In the genomic region with DNA sequence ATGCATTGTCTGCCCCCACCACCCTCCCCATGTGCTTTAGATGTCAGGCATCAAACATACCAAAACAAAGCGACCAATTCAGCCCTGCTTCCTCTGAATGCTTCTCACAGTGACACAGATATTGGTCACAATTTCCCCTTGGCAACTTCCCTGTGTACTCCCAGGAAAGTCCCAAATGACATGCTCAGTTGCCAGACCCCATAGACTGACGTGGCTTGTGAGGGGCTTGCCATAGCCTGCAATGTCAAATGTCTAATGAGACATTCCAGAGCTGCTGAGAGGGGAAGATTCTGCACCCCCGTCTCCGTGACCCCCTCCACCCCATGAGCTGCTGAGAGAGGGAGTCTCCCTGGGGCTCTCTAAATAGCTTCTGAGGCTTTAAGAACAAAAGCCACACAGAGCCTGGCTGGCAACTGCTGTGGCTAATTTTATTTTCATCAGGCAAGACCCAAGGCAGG, we compare ENCODE assay signal across 8 cellular contexts. TPM values are rescaled to one million over a fixed set of nuclear protein-coding genes. Genes with fewer than 3 reads are reported as not detected.
DNase-seq lines count a peak whose midpoint lies in the region; ATAC-seq and TF ChIP-seq lines count a peak whose summit lies in the region.

No MANE protein-coding gene starts in this region.

- no peak overlapping the region for H3K4me3 Mint-ChIP-seq in stimulated activated memory B cell treated with anti-CD40 and anti-IgM and Interleukin-4, amounts not matched to agents 10 μg/mL and 1 μg/mL and 100 μg/mL, for 72 hours
- H3K4me3 Mint-ChIP-seq in glutamatergic neuron (ENCODE audit: unreplicated experiment), result no peak overlapping the region

- DNase-seq in LHCN-M2 (ENCODE audit: low read depth) (peak; percentile 18), foreskin melanocyte (peak; percentile 98), HK-2 (ENCODE audit: unreplicated experiment) (no peak), GF-D8 (lab: John Stamatoyannopoulos, UW) (no peak), NAMALWA (ENCODE audit: low spot score) (no peak), glutamatergic neuron (no peak)

- H3K9me3 Mint-ChIP-seq in stimulated activated memory B cell treated with anti-CD40 and anti-IgM and Interleukin-4, amounts not matched to agents 10 μg/mL and 1 μg/mL and 100 μg/mL, for 72 hours, result peaks cover 7% of the 10 kb centered on the region
- H3K9me3 Mint-ChIP-seq in glutamatergic neuron (ENCODE audit: unreplicated experiment), result peaks cover 2% of the 10 kb centered on the region

- peaks cover 14% of the 10 kb centered on the region for H3K27me3 Mint-ChIP-seq in stimulated activated memory B cell treated with anti-CD40 and anti-IgM and Interleukin-4, amounts not matched to agents 10 μg/mL and 1 μg/mL and 100 μg/mL, for 72 hours
- no peaks in the 10 kb centered on the region for H3K27me3 Mint-ChIP-seq in glutamatergic neuron (ENCODE audit: unreplicated experiment)

- H3K4me1 Mint-ChIP-seq in stimulated activated memory B cell treated with anti-CD40 and anti-IgM and Interleukin-4, amounts not matched to agents 10 μg/mL and 1 μg/mL and 100 μg/mL, for 72 hours, result peaks cover 5% of the 10 kb centered on the region
- H3K4me1 Mint-ChIP-seq in glutamatergic neuron (ENCODE audit: low read depth, unreplicated experiment), result no peaks in the 10 kb centered on the region

- H3K27ac Mint-ChIP-seq in stimulated activated memory B cell treated with anti-CD40 and anti-IgM and Interleukin-4, amounts not matched to agents 10 μg/mL and 1 μg/mL and 100 μg/mL, for 72 hours, result no peak overlapping the region
- H3K27ac Mint-ChIP-seq in glutamatergic neuron (ENCODE audit: unreplicated experiment), result no peak overlapping the region

- H3K36me3 Mint-ChIP-seq in stimulated activated memory B cell treated with anti-CD40 and anti-IgM and Interleukin-4, amounts not matched to agents 10 μg/mL and 1 μg/mL and 100 μg/mL, for 72 hours, result no peaks in the 10 kb centered on the region
- no peaks in the 10 kb centered on the region for H3K36me3 Mint-ChIP-seq in glutamatergic neuron (ENCODE audit: unreplicated experiment)

- no peak for TF ChIP-seq CTCF in glutamatergic neuron (IDR thresholded peaks at IDR 0.05; ENCODE audit: partially characterized antibody, unreplicated experiment)

- ATAC-seq in GM21423 (IDR thresholded peaks at IDR 0.05; ENCODE audit: unreplicated experiment), result peak; percentile 52
- peak; percentile 53 for ATAC-seq in stimulated activated memory B cell treated with anti-CD40 and anti-IgM and Interleukin-4, amounts not matched to agents 10 μg/mL and 1 μg/mL and 100 μg/mL, for 72 hours

RNA-seq across cellular contexts. Expression of gene RFTN2, which starts 47.3 kb away (rescaled TPM):
- total RNA-seq in LHCN-M2 (2014; rRNA removed) (0.40 and 0.83 TPM in 2 replicates), glutamatergic neuron (ENCODE audit: unreplicated experiment) (2.5 TPM)
- polyA plus RNA-seq in LHCN-M2 (2012), result 0.35 TPM

Comparison
In these comparisons a context has a peak if more than half of its experiments do, and no peak if none do; other contexts are left out.
1. DNase-seq: peak in LHCN-M2 (single experiment) and foreskin melanocyte (single experiment); none in HK-2 (single experiment), GF-D8 (single experiment), NAMALWA (single experiment) and glutamatergic neuron (single experiment).